26 cellular contexts compared by ENCODE assay signal in the genomic region with DNA sequence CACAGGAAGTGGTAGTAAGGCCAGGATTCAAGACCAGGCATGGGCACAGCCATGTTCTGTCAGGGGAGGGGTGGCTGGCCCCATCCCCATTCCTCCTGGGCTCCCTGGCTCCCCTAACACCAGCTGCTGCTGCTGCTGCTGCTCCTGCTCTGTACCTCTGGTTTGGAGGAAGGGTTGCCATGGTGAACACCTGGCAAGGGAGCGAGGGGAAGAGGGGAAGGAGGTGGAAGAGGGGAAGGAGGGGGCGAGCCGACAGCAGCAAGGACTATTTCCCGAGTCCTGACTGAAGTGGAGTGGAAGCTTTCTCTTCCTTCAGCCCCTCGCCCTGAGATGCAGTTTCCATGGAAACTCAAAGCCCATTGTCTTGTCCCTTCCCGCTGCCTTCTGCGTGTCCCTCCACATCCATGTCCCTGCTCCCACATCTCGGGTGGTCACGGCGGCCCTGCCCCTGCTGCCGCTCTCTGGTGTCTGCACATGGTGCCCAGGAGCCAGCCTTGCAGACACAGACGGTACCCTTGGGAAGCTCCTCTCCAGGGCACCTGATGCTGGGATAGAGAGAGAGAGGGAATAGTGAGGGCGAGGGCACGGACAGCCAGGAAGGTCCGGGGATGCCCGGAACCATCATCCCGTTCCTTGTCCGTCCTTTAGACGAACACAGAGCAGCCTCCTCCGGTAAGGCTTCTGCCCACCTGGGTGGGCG. TPM values are rescaled to one million over a fixed set of nuclear protein-coding genes. Genes with fewer than 3 reads are reported as not detected.
DNase-seq lines count a peak whose midpoint lies in the region; ATAC-seq, FAIRE-seq and TF ChIP-seq lines count a peak whose summit lies in the region.
"Had no signal": no experiment of that assay in that cellular context is flagged by ENCODE, and none has a peak within 500 bp of the region (broad histone marks: within the 10 kb centered on the region; RNA-seq: fewer than 3 reads in every experiment).

No MANE protein-coding gene starts in this region.

- H3K9ac ChIP-seq in keratinocyte (ENCODE audit: control insufficient read depth, extremely low read depth, insufficient read depth, low read length) = no peak overlapping the region

- peaks cover 23% of the 10 kb centered on the region for H3K79me2 ChIP-seq in keratinocyte (ENCODE audit: control insufficient read depth, insufficient read depth, low read length)

- TF ChIP-seq CTCF in keratinocyte (optimal IDR thresholded peaks at IDR 0.05 in 1 of 3, IDR thresholded peaks at IDR 0.05 in 1 of 3, conservative IDR thresholded peaks at IDR 0.05 in 1 of 3; ENCODE audit: extremely low read depth in 1 of 3, insufficient read depth in 2 of 3, low read length in 3 of 3) (no peak), mesothelial cell of epicardium (IDR thresholded peaks at IDR 0.05; ENCODE audit: unreplicated experiment) (no peak)

- H4K20me1 ChIP-seq in keratinocyte (ENCODE audit: control insufficient read depth, extremely low read depth, insufficient read depth, low read length) = peaks cover 12% of the 10 kb centered on the region

- peak overlapping the region; percentile 43 for H3K4me2 ChIP-seq in keratinocyte (ENCODE audit: control insufficient read depth, extremely low read depth, insufficient read depth, low read depth, low read length)

- DNase-seq in activated naive CD4-positive, alpha-beta T cell treated with anti-CD3 and anti-CD28 coated beads, Interleukin-2, amount 50 U/mL, for 16 hours = no peak
- DNase-seq in NCI-H2171 treated with DMSO at 0.1 percent for 48 hours (lab: John Stamatoyannopoulos, UW) (peak; percentile 91), keratinocyte (ENCODE audit: low read depth, low spot score) (no peak), mesothelial cell of epicardium (ENCODE audit: low spot score in 2 of 2, unreplicated experiment in 2 of 2) (no peak), H54 (ENCODE audit: insufficient read length, low spot score) (no peak)
- DNase-seq: ACHN; activated B cell treated with CpG ODN at 0.5 μM for 24 hours; activated CD4-positive, alpha-beta T cell treated with anti-CD3 and anti-CD28 coated beads, Interleukin-2, amount 50 U/mL, for 4 hours; activated CD8-positive, alpha-beta memory T cell treated with anti-CD3 and anti-CD28 coated beads, Interleukin-2, amount 50 U/mL, for 4 hours; HCEC 1CT; heart left ventricle; mesenchymal stem cell; NCI-H1436; NCI-H82; small intestine; stimulated activated CD4-positive, alpha-beta T cell treated with anti-CD3 and anti-CD28 coated beads, Interleukin-2, amount 100 ng/mL, for 24 hours; T-helper 9 cell; upper lobe of left lung had no signal

- peak overlapping the region; percentile 80 for H3K27ac Mint-ChIP-seq in activated naive CD4-positive, alpha-beta T cell treated with anti-CD3 and anti-CD28 coated beads, Interleukin-2, amount 50 U/mL, for 24 hours
- H3K27ac Mint-ChIP-seq in mesothelial cell of epicardium = no peak overlapping the region
- H3K27ac Mint-ChIP-seq: activated B cell treated with CpG ODN at 0.5 μM for 24 hours had no signal

- FAIRE-seq in keratinocyte (lab: Jason Lieb, UNC) (no peak), H54 (lab: Jason Lieb, UNC) (no peak)
- FAIRE-seq: endothelial cell of umbilical vein, GM12891, small intestine had no signal

- no peaks in the 10 kb centered on the region for H3K9me3 Mint-ChIP-seq in activated naive CD4-positive, alpha-beta T cell treated with anti-CD3 and anti-CD28 coated beads, Interleukin-2, amount 50 U/mL, for 24 hours
- H3K9me3 Mint-ChIP-seq in mesothelial cell of epicardium = no peaks in the 10 kb centered on the region
- H3K9me3 Mint-ChIP-seq: activated B cell treated with CpG ODN at 0.5 μM for 24 hours had no signal

- no peak overlapping the region for H2AFZ ChIP-seq in keratinocyte (ENCODE audit: control insufficient read depth, low read length)

- no peak overlapping the region for H3K4me3 Mint-ChIP-seq in activated naive CD4-positive, alpha-beta T cell treated with anti-CD3 and anti-CD28 coated beads, Interleukin-2, amount 50 U/mL, for 24 hours
- H3K4me3 Mint-ChIP-seq in mesothelial cell of epicardium = no peak overlapping the region
- H3K4me3 Mint-ChIP-seq: activated B cell treated with CpG ODN at 0.5 μM for 24 hours had no signal

- peaks cover 34 to 35% of the 10 kb centered on the region in 2 experiments for H3K36me3 ChIP-seq in keratinocyte (ENCODE audit: control insufficient read depth in 2 of 2, extremely low read depth in 1 of 2, insufficient read depth in 2 of 2, low read length in 2 of 2)
- H3K36me3 ChIP-seq: heart left ventricle, upper lobe of left lung had no signal

- H3K4me1 ChIP-seq in keratinocyte (ENCODE audit: control insufficient read depth, extremely low read depth, insufficient read depth, low read length) = peaks cover 54% of the 10 kb centered on the region

- peaks cover 5% of the 10 kb centered on the region for H3K9me1 ChIP-seq in keratinocyte (ENCODE audit: control insufficient read depth, extremely low read depth, insufficient read depth, low read length)

- TF ChIP-seq POLR2A in H54 (IDR thresholded peaks at IDR 0.05; ENCODE audit: low read depth, low read length) = no peak

- H3K27me3 ChIP-seq in keratinocyte (ENCODE audit: control insufficient read depth, extremely low read depth, insufficient read depth, low read length) = no peaks in the 10 kb centered on the region
- H3K27me3 ChIP-seq: upper lobe of left lung had no signal

- no peaks in the 10 kb centered on the region for H3K27me3 Mint-ChIP-seq in activated naive CD4-positive, alpha-beta T cell treated with anti-CD3 and anti-CD28 coated beads, Interleukin-2, amount 50 U/mL, for 24 hours
- no peaks in the 10 kb centered on the region for H3K27me3 Mint-ChIP-seq in mesothelial cell of epicardium (ENCODE audit: low read depth)
- H3K27me3 Mint-ChIP-seq: activated B cell treated with CpG ODN at 0.5 μM for 24 hours had no signal

- peak overlapping the region; percentile 24 for H3K27ac ChIP-seq in keratinocyte (ENCODE audit: control insufficient read depth, insufficient read depth, low read length)
- H3K27ac ChIP-seq: heart left ventricle, upper lobe of left lung had no signal

- H3K4me3 ChIP-seq in keratinocyte (ENCODE audit: control insufficient read depth in 2 of 3, extremely low read depth in 1 of 3, insufficient read depth in 2 of 3, low read depth in 1 of 3, low read length in 3 of 3) = no peak overlapping the region
- H3K4me3 ChIP-seq: heart left ventricle, upper lobe of left lung had no signal

- no peaks in the 10 kb centered on the region for H3K9me3 ChIP-seq in keratinocyte (ENCODE audit: control insufficient read depth, low read depth, low read length)
- H3K9me3 ChIP-seq: heart left ventricle, upper lobe of left lung had no signal

- no peaks in the 10 kb centered on the region for H3K36me3 Mint-ChIP-seq in activated naive CD4-positive, alpha-beta T cell treated with anti-CD3 and anti-CD28 coated beads, Interleukin-2, amount 50 U/mL, for 24 hours
- no peaks in the 10 kb centered on the region for H3K36me3 Mint-ChIP-seq in mesothelial cell of epicardium

- ATAC-seq in activated CD4-positive, CD25-positive, alpha-beta regulatory T cell treated with anti-CD3 and anti-CD28 coated beads, Interleukin-2, amount 50 U/mL, for 24 hours = no peak
- ATAC-seq: heart left ventricle had no signal

- no peaks in the 10 kb centered on the region for H3K4me1 Mint-ChIP-seq in activated naive CD4-positive, alpha-beta T cell treated with anti-CD3 and anti-CD28 coated beads, Interleukin-2, amount 50 U/mL, for 24 hours
- H3K4me1 Mint-ChIP-seq in mesothelial cell of epicardium = no peaks in the 10 kb centered on the region

- dilution Hi-C loops in keratinocyte (cut with MboI; ENCODE audit: extremely low pct_ligation_motif_present, low sequenced_read_pairs) = no loop called here

RNA-seq across cellular contexts. Expression of a gene that starts 28.6 kb away (rescaled TPM):
- 15.3 to 45.1 TPM (median 22.8 TPM) in 3 replicates for polyA plus RNA-seq in keratinocyte
- polyA plus RNA-seq in keratinocyte (2011; ENCODE audit: low read depth) = 9.5 TPM
- 19.8 and 29.4 TPM in 2 replicates for polyA plus RNA-seq in keratinocyte (2011; cell fraction: cytosol; rRNA removed)
- polyA plus RNA-seq in keratinocyte (2011; cell fraction: nucleus; rRNA removed) = 35.3 and 43.3 TPM in 2 replicates
- polyA plus RNA-seq in keratinocyte (2012; ENCODE audit: low replicate concordance) = 20.1 and 21.1 TPM in 2 replicates
- polyA minus RNA-seq in keratinocyte = 53.5 to 74.3 TPM (median 58.2 TPM) in 3 replicates
- 35.7 TPM for polyA minus RNA-seq in keratinocyte (2011; cell fraction: cytosol; rRNA and poly(A)+ RNA removed)
- 33.4 and 46.8 TPM in 2 replicates for polyA minus RNA-seq in keratinocyte (2011; cell fraction: nucleus; rRNA and poly(A)+ RNA removed)
- 6.5 to 8.0 TPM (median 7.2 TPM) in 3 replicates for total RNA-seq in mesothelial cell of epicardium
- total RNA-seq: dermis microvascular lymphatic vessel endothelial cell, endothelial cell of umbilical vein, myocyte, OCI-LY7 had no signal
- polyA plus RNA-seq: BJ, endothelial cell of umbilical vein had no signal
